Comparison of ENCODE assay signal across 1 cellular context in the genomic region with DNA sequence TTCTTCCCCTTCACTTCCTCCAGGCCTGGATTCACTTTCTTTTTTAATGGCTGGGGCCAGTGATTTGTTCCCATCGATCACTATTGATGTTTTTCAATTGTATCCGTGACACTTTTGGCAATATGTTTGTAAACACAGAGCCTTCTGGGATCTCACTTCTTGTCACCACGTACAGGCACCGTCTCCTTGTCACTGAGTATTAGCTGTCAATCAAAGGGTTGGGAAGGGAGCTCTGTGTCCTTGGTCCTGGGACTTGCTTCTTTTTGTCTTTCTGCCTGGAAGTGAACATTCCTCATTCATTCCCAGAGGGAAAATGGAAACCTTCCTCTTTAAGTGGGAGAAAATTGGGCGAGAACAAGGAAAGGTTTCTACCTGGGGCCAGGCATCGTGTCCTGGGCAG.
TF ChIP-seq lines count a peak whose summit lies in the region.

No MANE protein-coding gene starts in this region.

TF ChIP-seq in K562, 482 proteins besides CTCF, POLR2A, EP300 and RAD21 (continued from another document):
- TF ChIP-seq RCOR1 (IDR thresholded peaks at IDR 0.05; ENCODE audit: borderline replicate concordance in 1 of 2, low read depth in 2 of 2, low read length in 2 of 2) (no peak), C11orf30 (IDR thresholded peaks at IDR 0.05; ENCODE audit: low read depth) (no peak)
- TF ChIP-seq, protein P1, sequence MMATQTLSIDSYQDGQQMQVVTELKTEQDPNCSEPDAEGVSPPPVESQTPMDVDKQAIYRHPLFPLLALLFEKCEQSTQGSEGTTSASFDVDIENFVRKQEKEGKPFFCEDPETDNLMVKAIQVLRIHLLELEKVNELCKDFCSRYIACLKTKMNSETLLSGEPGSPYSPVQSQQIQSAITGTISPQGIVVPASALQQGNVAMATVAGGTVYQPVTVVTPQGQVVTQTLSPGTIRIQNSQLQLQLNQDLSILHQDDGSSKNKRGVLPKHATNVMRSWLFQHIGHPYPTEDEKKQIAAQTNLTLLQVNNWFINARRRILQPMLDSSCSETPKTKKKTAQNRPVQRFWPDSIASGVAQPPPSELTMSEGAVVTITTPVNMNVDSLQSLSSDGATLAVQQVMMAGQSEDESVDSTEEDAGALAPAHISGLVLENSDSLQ (IDR thresholded peaks at IDR 0.05): peak; percentile 86
- TF ChIP-seq, protein P2, sequence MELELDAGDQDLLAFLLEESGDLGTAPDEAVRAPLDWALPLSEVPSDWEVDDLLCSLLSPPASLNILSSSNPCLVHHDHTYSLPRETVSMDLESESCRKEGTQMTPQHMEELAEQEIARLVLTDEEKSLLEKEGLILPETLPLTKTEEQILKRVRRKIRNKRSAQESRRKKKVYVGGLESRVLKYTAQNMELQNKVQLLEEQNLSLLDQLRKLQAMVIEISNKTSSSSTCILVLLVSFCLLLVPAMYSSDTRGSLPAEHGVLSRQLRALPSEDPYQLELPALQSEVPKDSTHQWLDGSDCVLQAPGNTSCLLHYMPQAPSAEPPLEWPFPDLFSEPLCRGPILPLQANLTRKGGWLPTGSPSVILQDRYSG (tag; conservative IDR thresholded peaks at IDR 0.05; ENCODE audit: low read depth): no peak
